Comparison of ENCODE assay signal across 1 cellular context in genomic region chr10:119516381-119517234, GRCh38.
TF ChIP-seq lines count a peak whose summit lies in the region.

No MANE protein-coding gene starts in this region.

TF ChIP-seq in GM12878, 131 proteins besides CTCF, POLR2A, EP300 and RAD21 (continued from another document and continues in another):
- TF ChIP-seq BHLHE40 (IDR thresholded peaks at IDR 0.05; ENCODE audit: borderline replicate concordance in 1 of 2, low read depth in 2 of 2, low read length in 1 of 2) (peak in 1 of 2 experiments; percentile 18; a peak in 2 of 4 replicates), HDAC2 (IDR thresholded peaks at IDR 0.05) (no peak), ESRRA (IDR thresholded peaks at IDR 0.05; ENCODE audit: low read length) (no peak), BCLAF1 (IDR thresholded peaks at IDR 0.05) (no peak), GATAD2B (conservative IDR thresholded peaks at IDR 0.05; ENCODE audit: low read depth) (peak; percentile 54), PAX8 (IDR thresholded peaks at IDR 0.05) (no peak), CHD2 (IDR thresholded peaks at IDR 0.05; ENCODE audit: borderline replicate concordance, low read depth, low read length) (no peak), MEF2A (IDR thresholded peaks at IDR 0.05; ENCODE audit: insufficient read depth, low read depth, low read length) (0 out of 2 replicates have a peak, but pooled peaks have one; percentile 2), ZNF217 (IDR thresholded peaks at IDR 0.05) (no peak; the same call in 1 of the 2 replicates), NR2C1 (IDR thresholded peaks at IDR 0.05) (no peak), ATF2 (IDR thresholded peaks at IDR 0.05; ENCODE audit: low read length) (0 out of 2 replicates have a peak, but pooled peaks have one; percentile 49), TCF7 (IDR thresholded peaks at IDR 0.05; ENCODE audit: borderline replicate concordance) (peak; percentile 33; the same call in 1 of the 2 replicates), BMI1 (IDR thresholded peaks at IDR 0.05; ENCODE audit: borderline replicate concordance) (no peak), LARP7 (IDR thresholded peaks at IDR 0.05) (peak; percentile 23; the same call in 1 of the 2 replicates), SMARCA5 (IDR thresholded peaks at IDR 0.05) (no peak; the same call in 1 of the 2 replicates), RELB (IDR thresholded peaks at IDR 0.05; ENCODE audit: low read depth) (peak; percentile 73), ATF3 (IDR thresholded peaks at IDR 0.05; ENCODE audit: borderline replicate concordance, extremely low read depth, low read depth, low read length) (no peak), SKIL (IDR thresholded peaks at IDR 0.05; ENCODE audit: low read depth, poor library complexity, severe bottlenecking) (no peak), NFXL1 (IDR thresholded peaks at IDR 0.05; ENCODE audit: borderline replicate concordance) (no peak), RUNX3 (IDR thresholded peaks at IDR 0.05; ENCODE audit: low read length) (peak; percentile 65), FOXK2 (IDR thresholded peaks at IDR 0.05) (no peak), ZBED1 (IDR thresholded peaks at IDR 0.05; ENCODE audit: borderline replicate concordance) (no peak), NR2C2 (IDR thresholded peaks at IDR 0.05; ENCODE audit: borderline replicate concordance, control insufficient read depth, insufficient read length, low read depth) (no peak), IKZF1 (conservative IDR thresholded peaks at IDR 0.05) (peak; percentile 94), SP1 (IDR thresholded peaks at IDR 0.05; ENCODE audit: low read depth, low read length) (peak; percentile 7), DPF2 (IDR thresholded peaks at IDR 0.05) (peak; percentile 57; the same call in 1 of the 2 replicates), MYC (IDR thresholded peaks at IDR 0.05; ENCODE audit: insufficient read depth, insufficient read length, insufficient replicate concordance, low read length, severe bottlenecking) (no peak), MEF2B (IDR thresholded peaks at IDR 0.05; ENCODE audit: partially characterized antibody, poor library complexity, severe bottlenecking) (no peak), ZBTB40 (IDR thresholded peaks at IDR 0.05; ENCODE audit: borderline replicate concordance) (no peak), PML (IDR thresholded peaks at IDR 0.05; ENCODE audit: low read length) (no peak), ATF7 (IDR thresholded peaks at IDR 0.05; ENCODE audit: low read depth) (peak; percentile 80), FOS (IDR thresholded peaks at IDR 0.05; ENCODE audit: borderline replicate concordance, extremely low read depth, insufficient read length) (no peak), ZNF207 (IDR thresholded peaks at IDR 0.05; ENCODE audit: borderline replicate concordance) (no peak), ZBTB11 (CRISPR knock-in tag; IDR thresholded peaks at IDR 0.05) (no peak), CHD1 (IDR thresholded peaks at IDR 0.05; ENCODE audit: low read depth, low read length) (no peak), RFX5 (IDR thresholded peaks at IDR 0.05; ENCODE audit: low read depth, low read length) (no peak), FOXM1 (IDR thresholded peaks at IDR 0.05; ENCODE audit: low read depth, low read length) (no peak; the same call in 1 of the 2 replicates), NR2F1 (conservative IDR thresholded peaks at IDR 0.05) (peak; percentile 46), NFIC (IDR thresholded peaks at IDR 0.05; ENCODE audit: low read depth, low read length) (0 out of 2 replicates have a peak, but pooled peaks have one; percentile 24), ZZZ3 (IDR thresholded peaks at IDR 0.05; ENCODE audit: control insufficient read depth, insufficient read length, low read depth) (no peak), KLF5 (IDR thresholded peaks at IDR 0.05; ENCODE audit: partially characterized antibody) (no peak), SPI1 (IDR thresholded peaks at IDR 0.05; ENCODE audit: borderline replicate concordance, insufficient read depth, low read depth, low read length) (peak; percentile 86), SMC3 (IDR thresholded peaks at IDR 0.05; ENCODE audit: borderline replicate concordance, low read length) (0 out of 2 replicates have a peak, but pooled peaks have one; percentile 16), RCOR1 (conservative IDR thresholded peaks at IDR 0.05; ENCODE audit: low read depth, low read length) (no peak), HDGF (IDR thresholded peaks at IDR 0.05) (no peak), IRF4 (IDR thresholded peaks at IDR 0.05; ENCODE audit: low read depth, low read length) (0 out of 2 replicates have a peak, but pooled peaks have one; percentile 7), E4F1 (IDR thresholded peaks at IDR 0.05; ENCODE audit: borderline replicate concordance, partially characterized antibody) (no peak), TARDBP (IDR thresholded peaks at IDR 0.05; ENCODE audit: borderline replicate concordance) (no peak), SREBF2 (IDR thresholded peaks at IDR 0.05; ENCODE audit: low read length) (no peak)
